Comparison of ENCODE assay signal across 14 cellular contexts in the genomic region with DNA sequence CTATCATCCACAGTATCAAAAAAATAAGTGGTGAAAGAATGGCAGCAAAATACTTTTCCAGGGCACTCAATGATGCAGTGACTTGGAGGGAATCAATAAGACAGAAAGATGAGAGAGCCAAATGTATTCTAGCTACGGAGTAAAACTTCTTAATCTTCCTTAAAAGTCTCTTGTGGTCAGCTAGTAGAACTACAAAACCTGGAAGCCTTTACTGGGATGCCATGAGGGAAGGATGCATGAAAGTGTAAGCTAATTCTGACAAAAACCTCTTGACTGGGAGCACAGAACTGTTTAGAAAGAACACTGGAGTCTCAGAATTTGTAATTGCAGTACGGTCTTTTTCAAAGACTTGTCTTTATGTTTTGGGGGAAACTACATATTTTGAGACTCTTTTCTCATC.
DNase-seq lines count a peak whose midpoint lies in the region.
"Had no signal": no experiment of that assay in that cellular context is flagged by ENCODE, and none has a peak within 500 bp of the region (broad histone marks: within the 10 kb centered on the region; RNA-seq: fewer than 3 reads in every experiment).

No MANE protein-coding gene starts in this region.

- no peak overlapping the region for H4K5ac ChIP-seq in mesendoderm (ENCODE audit: low read length)

- DNase-seq in HT-29 (ENCODE audit: low spot score) (peak; percentile 11), amniotic epithelial cell (ENCODE audit: low read depth) (peak; percentile 9), mesendoderm (peak; percentile 34), A172 (ENCODE audit: low spot score) (no peak), immature natural killer cell (no peak)
- no peak for DNase-seq in activated CD4-positive, alpha-beta T cell treated with anti-CD3 and anti-CD28 coated beads, Interleukin-2, amount 50 U/mL, for 1 hour
- DNase-seq: AML-193; CD4-positive, CD25-positive, alpha-beta regulatory T cell; DMS79 treated with DMSO at 0.1 percent for 48 hours; EL; GM23248; H7; IMR-90 had no signal

- H2BK5ac ChIP-seq in mesendoderm (ENCODE audit: low read length), result no peak overlapping the region

- no peaks in the 10 kb centered on the region for H3K79me1 ChIP-seq in mesendoderm (ENCODE audit: low read length)

- H2AK5ac ChIP-seq in mesendoderm (ENCODE audit: low read length), result no peak overlapping the region

- H3K4me3 ChIP-seq in mesendoderm (ENCODE audit: low read length), result no peak overlapping the region
- H3K4me3 ChIP-seq: BLaER1, GM23248 had no signal

- H3K79me2 ChIP-seq in mesendoderm (ENCODE audit: control insufficient read depth, insufficient read depth, low read length), result no peaks in the 10 kb centered on the region

- WGBS in mesendoderm (ENCODE audit: extremely low coverage, insufficient coverage, low lambda C conversion rate), result no CpG with 5 or more reads among the region's 2 CpGs

- H3K4me1 Mint-ChIP-seq in immature natural killer cell, result no peaks in the 10 kb centered on the region
- H3K4me1 Mint-ChIP-seq: CD4-positive, CD25-positive, alpha-beta regulatory T cell had no signal

- no peak overlapping the region for H3K4ac ChIP-seq in mesendoderm (ENCODE audit: low read depth, low read length)

- no peak overlapping the region for H3K27ac Mint-ChIP-seq in immature natural killer cell

- H3K23ac ChIP-seq in mesendoderm (ENCODE audit: low read length), result no peak overlapping the region

- H3K4me2 ChIP-seq in mesendoderm (ENCODE audit: low read length), result no peak overlapping the region
- H3K4me2 ChIP-seq: BLaER1 had no signal

- no peak overlapping the region for H3K4me3 Mint-ChIP-seq in immature natural killer cell
- H3K4me3 Mint-ChIP-seq: CD4-positive, CD25-positive, alpha-beta regulatory T cell had no signal

- no peaks in the 10 kb centered on the region for H3K4me1 ChIP-seq in mesendoderm (ENCODE audit: control insufficient read depth, low read depth, low read length)
- H3K4me1 ChIP-seq: BLaER1 had no signal

- no peaks in the 10 kb centered on the region for H3K27me3 ChIP-seq in mesendoderm (ENCODE audit: insufficient read depth, low read length, poor library complexity)
- H3K27me3 ChIP-seq: BLaER1 had no signal

- H3K56ac ChIP-seq in mesendoderm (ENCODE audit: low read length), result no peak overlapping the region

- no peaks in the 10 kb centered on the region for H3K36me3 ChIP-seq in mesendoderm (ENCODE audit: control insufficient read depth, insufficient read depth, low read length)
- H3K36me3 ChIP-seq: BLaER1 had no signal

- no peak overlapping the region for H3K9ac ChIP-seq in mesendoderm (ENCODE audit: low read length)
- H3K9ac ChIP-seq: BLaER1, GM23248 had no signal

- H2BK120ac ChIP-seq in mesendoderm (ENCODE audit: low read depth, low read length), result no peak overlapping the region

- peaks cover 6 to 53% (median 33%) of the 10 kb centered on the region in 6 donors for H3K9me3 Mint-ChIP-seq in immature natural killer cell

- no peak overlapping the region for H3K27ac ChIP-seq in mesendoderm (ENCODE audit: low read depth, low read length)
- H3K27ac ChIP-seq: BLaER1, GM23248 had no signal

- H3K18ac ChIP-seq in mesendoderm (ENCODE audit: low read length), result no peak overlapping the region

- peaks cover 0 to 4% (median 0%) of the 10 kb centered on the region in 3 donors for H3K36me3 Mint-ChIP-seq in immature natural killer cell
- H3K36me3 Mint-ChIP-seq: CD4-positive, CD25-positive, alpha-beta regulatory T cell had no signal

- no peaks in the 10 kb centered on the region for H3K27me3 Mint-ChIP-seq in immature natural killer cell (ENCODE audit: low read depth in 3 of 3)
- H3K27me3 Mint-ChIP-seq: CD4-positive, CD25-positive, alpha-beta regulatory T cell had no signal

- no peak overlapping the region for H4K8ac ChIP-seq in mesendoderm (ENCODE audit: low read depth, low read length)

- no peak overlapping the region for H2BK15ac ChIP-seq in mesendoderm (replicated peaks; ENCODE audit: low read depth)

Comparison
In these comparisons a context has a peak if more than half of its experiments do, and no peak if none do; other contexts are left out.
1. DNase-seq: peak in HT-29 (single experiment), amniotic epithelial cell (single experiment) and mesendoderm (single experiment); none in A172 (single experiment), immature natural killer cell (0 of 3) and activated CD4-positive, alpha-beta T cell treated with anti-CD3 and anti-CD28 coated beads, Interleukin-2, amount 50 U/mL, for 1 hour (single experiment).